In genomic region chr9:125214186-125214585, GRCh38 we compare ENCODE assay signal across 20 cellular contexts. TPM values are rescaled to one million over a fixed set of nuclear protein-coding genes. Genes with fewer than 3 reads are reported as not detected.
DNase-seq lines count a peak whose midpoint lies in the region; ATAC-seq, FAIRE-seq and TF ChIP-seq lines count a peak whose summit lies in the region.
"Had no signal": no experiment of that assay in that cellular context is flagged by ENCODE, and none has a peak within 500 bp of the region (broad histone marks: within the 10 kb centered on the region; RNA-seq: fewer than 3 reads in every experiment).

No MANE protein-coding gene starts in this region.

- H3K4me3 Mint-ChIP-seq in activated naive CD4-positive, alpha-beta T cell treated with anti-CD3 and anti-CD28 coated beads, Interleukin-2, amount 10 ng/mL, durations not matched to agents 7 days and 5 days, result no peak overlapping the region
- H3K4me3 Mint-ChIP-seq: CD4-positive, alpha-beta T cell; H9; IgD-negative memory B cell had no signal

- H3K36me3 ChIP-seq in GM12878 (ENCODE audit: control insufficient read depth in 2 of 2, insufficient read depth in 2 of 2, low read length in 1 of 2), result peaks cover 0 to 11% of the 10 kb centered on the region in 2 experiments
- peaks cover 53% of the 10 kb centered on the region for H3K36me3 ChIP-seq in osteoblast (ENCODE audit: insufficient read depth, low read length)

- DNase-seq in activated naive CD4-positive, alpha-beta T cell treated with anti-CD3 and anti-CD28 coated beads, Interleukin-2, amount 10 ng/mL, durations not matched to agents 7 days and 5 days, result no peak
- no peak for DNase-seq in activated naive CD4-positive, alpha-beta T cell treated with anti-CD3 and anti-CD28 coated beads, Interleukin-2, amount 50 U/mL, for 72 hours (ENCODE audit: low spot score in 2 of 2)
- DNase-seq in GM12878 (ENCODE audit: low read depth, low spot score), result no peak
- peak; percentile 35 for DNase-seq in fibroblast of villous mesenchyme (ENCODE audit: low read depth)
- DNase-seq in osteoblast (ENCODE audit: insufficient read length, low spot score, missing footprints), result peak; percentile 51
- DNase-seq in GOT3 (lab: John Stamatoyannopoulos, UW), result no peak
- no peak for DNase-seq in NCI-H526 (lab: John Stamatoyannopoulos, UW)
- DNase-seq: AML-193; Caco-2; CD4-positive, alpha-beta T cell; GM23248; H9 had no signal

- no peak for TF ChIP-seq RAD21 in GM12878 (IDR thresholded peaks at IDR 0.05; ENCODE audit: insufficient read depth, low read depth, low read length)

- TF ChIP-seq CTCF in GM12878 (IDR thresholded peaks at IDR 0.05 in 2 of 3, conservative IDR thresholded peaks at IDR 0.05 in 1 of 3; ENCODE audit: control insufficient read depth in 2 of 3, extremely low read depth in 1 of 3, insufficient read depth in 1 of 3, low read depth in 3 of 3, low read length in 3 of 3), result no peak
- TF ChIP-seq CTCF in fibroblast of villous mesenchyme (IDR thresholded peaks at IDR 0.05; ENCODE audit: insufficient read depth, low read depth, low read length), result no peak
- TF ChIP-seq CTCF in osteoblast (IDR thresholded peaks at IDR 0.05; ENCODE audit: extremely low read depth, low read depth, low read length), result no peak

- 75% methylated on average over 5 of the region's 5 CpGs for WGBS in GM12878 (ENCODE audit: insufficient coverage, insufficient replicate concordance, low lambda C conversion rate, missing lambda C conversion rate)

- H3K4me3 ChIP-seq in GM12878, result no peak overlapping the region
- no peak overlapping the region for H3K4me3 ChIP-seq in fibroblast of villous mesenchyme (ENCODE audit: low read depth, low read length)
- no peak overlapping the region for H3K4me3 ChIP-seq in osteoblast (ENCODE audit: insufficient read depth, low read length)
- H3K4me3 ChIP-seq: A549, GM23248 had no signal

- FAIRE-seq in GM12878 (lab: Jason Lieb, UNC), result peak; percentile 35
- FAIRE-seq: A549, D721Med, G401.6, GM12892, GM18507, HepG2 had no signal

- H3K79me2 ChIP-seq in GM12878 (ENCODE audit: control insufficient read depth, insufficient read depth, low read length) (no peaks in the 10 kb centered on the region), osteoblast (ENCODE audit: insufficient read depth, low read length) (no peaks in the 10 kb centered on the region)

- H3K4me2 ChIP-seq in GM12878 (ENCODE audit: control insufficient read depth, insufficient read depth) (no peak overlapping the region), osteoblast (ENCODE audit: insufficient read depth, low read length) (no peak overlapping the region)
- H3K4me2 ChIP-seq: A549 had no signal

- intact Hi-C loops in GM12878 (cut with micrococcal nuclease; ENCODE audit: unreplicated experiment), result no loop called here

- no peak overlapping the region for H3K27ac ChIP-seq in GM12878 (ENCODE audit: control insufficient read depth, insufficient read depth)
- H3K27ac ChIP-seq in osteoblast (ENCODE audit: low read depth, low read length), result no peak overlapping the region
- H3K27ac ChIP-seq: A549, C4-2B, GM23248 had no signal

- H4K20me1 ChIP-seq in GM12878 (ENCODE audit: control insufficient read depth, insufficient read depth) (no peaks in the 10 kb centered on the region), osteoblast (ENCODE audit: insufficient read depth, low read length) (no peaks in the 10 kb centered on the region)

- no peaks in the 10 kb centered on the region for H3K4me1 Mint-ChIP-seq in activated naive CD4-positive, alpha-beta T cell treated with anti-CD3 and anti-CD28 coated beads, Interleukin-2, amount 10 ng/mL, durations not matched to agents 7 days and 5 days
- H3K4me1 Mint-ChIP-seq: H9 had no signal

- peak overlapping the region; percentile 64 for H3K27ac Mint-ChIP-seq in activated naive CD4-positive, alpha-beta T cell treated with anti-CD3 and anti-CD28 coated beads, Interleukin-2, amount 10 ng/mL, durations not matched to agents 7 days and 5 days
- H3K27ac Mint-ChIP-seq in activated naive CD4-positive, alpha-beta T cell treated with anti-CD3 and anti-CD28 coated beads, Interleukin-2, amount 50 U/mL, for 72 hours, result no peak overlapping the region
- H3K27ac Mint-ChIP-seq: CD4-positive, alpha-beta T cell; H9; IgD-negative memory B cell had no signal

- H3K4me1 ChIP-seq in GM12878 (ENCODE audit: control insufficient read depth, insufficient read depth, low read length) (no peaks in the 10 kb centered on the region), osteoblast (ENCODE audit: insufficient read depth, low read length) (no peaks in the 10 kb centered on the region)
- H3K4me1 ChIP-seq: A549, Caco-2 had no signal

- H3K9me3 Mint-ChIP-seq in activated naive CD4-positive, alpha-beta T cell treated with anti-CD3 and anti-CD28 coated beads, Interleukin-2, amount 10 ng/mL, durations not matched to agents 7 days and 5 days, result no peaks in the 10 kb centered on the region
- no peaks in the 10 kb centered on the region for H3K9me3 Mint-ChIP-seq in activated naive CD4-positive, alpha-beta T cell treated with anti-CD3 and anti-CD28 coated beads, Interleukin-2, amount 50 U/mL, for 72 hours
- H3K9me3 Mint-ChIP-seq: CD4-positive, alpha-beta T cell; H9 had no signal

- H3K9me3 ChIP-seq in GM12878 (replicated peaks; ENCODE audit: control insufficient read depth, insufficient read depth, low read length) (no peaks in the 10 kb centered on the region), osteoblast (ENCODE audit: low read depth, low read length) (no peaks in the 10 kb centered on the region)
- H3K9me3 ChIP-seq: A549, Caco-2 had no signal

- in situ Hi-C loops in GM12878 (cut with MboI), result no loop called here

- ATAC-seq in activated naive CD4-positive, alpha-beta T cell treated with anti-CD3 and anti-CD28 coated beads, Interleukin-2, amount 50 U/mL, for 72 hours, result no peak
- no peak for ATAC-seq in GM12878
- ATAC-seq: A549, HepG2 had no signal

- no peak for TF ChIP-seq POLR2A in GM12878 (IDR thresholded peaks at IDR 0.05; ENCODE audit: low read depth, low read length)

- H3K27me3 ChIP-seq in GM12878 (replicated peaks in 1 of 2; ENCODE audit: control insufficient read depth in 2 of 2, insufficient read depth in 2 of 2, low read length in 1 of 2) (no peaks in the 10 kb centered on the region), osteoblast (ENCODE audit: insufficient read depth, low read length) (no peaks in the 10 kb centered on the region)

- H3K27me3 Mint-ChIP-seq in activated naive CD4-positive, alpha-beta T cell treated with anti-CD3 and anti-CD28 coated beads, Interleukin-2, amount 10 ng/mL, durations not matched to agents 7 days and 5 days, result no peaks in the 10 kb centered on the region
- H3K27me3 Mint-ChIP-seq: CD4-positive, alpha-beta T cell; IgD-negative memory B cell had no signal

- SMC1A ChIA-PET in GM12878 (lab: Charles Lee; ENCODE audit: uncharacterized antibody, unreplicated experiment), result no interaction called here

- CTCF ChIA-PET in activated naive CD4-positive, alpha-beta T cell treated with anti-CD3 and anti-CD28 coated beads, Interleukin-2, amount 10 ng/mL, durations not matched to agents 7 days and 5 days (lab: Charles Lee), result no interaction called here
- CTCF ChIA-PET in GM12878 (lab: Yijun Ruan, JAX), result no interaction called here

- POLR2A ChIA-PET in GM12878 (lab: Charles Lee), result no interaction called here

- no peak for TF ChIP-seq EP300 in GM12878 (IDR thresholded peaks at IDR 0.05; ENCODE audit: borderline replicate concordance in 1 of 2, control insufficient read depth in 1 of 2, low read depth in 2 of 2, low read length in 2 of 2)

- BruUV-seq in GM12878 (replicated peaks; lab: Mats Ljungman, UMichigan), result no TSS peak

- H2AFZ ChIP-seq in GM12878 (ENCODE audit: control insufficient read depth, low read depth, low read length) (no peak overlapping the region), osteoblast (ENCODE audit: low read length) (no peak overlapping the region)
- H2AFZ ChIP-seq: GM23248 had no signal

- RAD21 ChIA-PET in GM12878 (lab: Charles Lee; ENCODE audit: unreplicated experiment), result no interaction called here

- H3K9ac ChIP-seq in GM12878 (ENCODE audit: control insufficient read depth, insufficient read depth, low read length), result no peak overlapping the region
- H3K9ac ChIP-seq: GM23248 had no signal

- H3K36me3 Mint-ChIP-seq in activated naive CD4-positive, alpha-beta T cell treated with anti-CD3 and anti-CD28 coated beads, Interleukin-2, amount 10 ng/mL, durations not matched to agents 7 days and 5 days, result peaks cover 25% of the 10 kb centered on the region
- peaks cover 0 to 12% of the 10 kb centered on the region in 2 donors for H3K36me3 Mint-ChIP-seq in activated naive CD4-positive, alpha-beta T cell treated with anti-CD3 and anti-CD28 coated beads, Interleukin-2, amount 50 U/mL, for 72 hours

RNA-seq across cellular contexts. Expression of gene RABEPK, which starts 13.8 kb away (rescaled TPM):
- total RNA-seq in activated naive CD4-positive, alpha-beta T cell treated with anti-CD3 and anti-CD28 coated beads, Interleukin-2, amount 50 U/mL, for 72 hours, result 10 to 100 TPM; 22.9 to 31.9 TPM
- total RNA-seq in GM12878 (2013; cell fraction: nucleolus; rRNA removed), result 6.4 and 9.4 TPM in 2 replicates
- total RNA-seq in GM12878 (2014; rRNA removed) (32.3 TPM in 2 replicates), GM12878 (2014; rRNA removed; fragmentation: Illumina TruSeq; extraction: Trizol) (28.1 and 29.1 TPM in 2 replicates), GM12878 (2021) (26.9 and 27.7 TPM in 2 replicates), fibroblast of villous mesenchyme (32.0 and 33.8 TPM in 2 replicates), osteoblast (28.6 and 30.6 TPM in 2 replicates)
- polyA plus RNA-seq in GM12878 (2011; ENCODE audit: low read depth), result 31.8 TPM
- polyA plus RNA-seq in GM12878 (2011; rRNA removed) (33.6 and 41.6 TPM in 2 replicates), GM12878 (2014; fragmentation: Illumina TruSeq; extraction: Trizol) (30.6 and 32.4 TPM in 2 replicates), GM12878 (2014; fragmentation: Nextera tagmentation; extraction: Ambion mirVana) (10 to 100 TPM; 41.7 to 59.8 TPM), GM12878 (2014; rRNA removed) (29.2 and 37.2 TPM in 2 replicates), GM12878 (2016; fragmentation: Nextera tagmentation; extraction: Ambion mirVana) (10 to 100 TPM; 46.3 to 52.4 TPM)
- polyA plus RNA-seq in GM12878 (2011; cell fraction: cytosol; rRNA removed), result 38.5 and 45.8 TPM in 2 replicates
- polyA plus RNA-seq in GM12878 (2011; cell fraction: nucleus; rRNA removed), result 21.4 and 23.8 TPM in 2 replicates
- polyA plus RNA-seq in GM12878 (2012), result 21.7 and 28.4 TPM in 2 replicates
- 20.0 and 24.5 TPM in 2 replicates for polyA minus RNA-seq in GM12878 (2011; rRNA and poly(A)+ RNA removed)
- polyA minus RNA-seq in GM12878 (2011; cell fraction: cytosol; rRNA and poly(A)+ RNA removed), result 7.1 and 9.2 TPM in 2 replicates
- 3.6 and 6.7 TPM in 2 replicates for polyA minus RNA-seq in GM12878 (2011; cell fraction: nucleus; rRNA and poly(A)+ RNA removed)

RNA-seq across cellular contexts. Expression of gene PPP6C, which starts 24.6 kb away (rescaled TPM):
- total RNA-seq in activated naive CD4-positive, alpha-beta T cell treated with anti-CD3 and anti-CD28 coated beads, Interleukin-2, amount 50 U/mL, for 72 hours, result 10 to 100 TPM; 36.6 to 41.7 TPM
- 13.2 and 13.6 TPM in 2 replicates for total RNA-seq in GM12878 (2013; cell fraction: nucleolus; rRNA removed)
- 27.2 and 34.8 TPM in 2 replicates for total RNA-seq in GM12878 (2014; rRNA removed)
- 35.1 and 35.3 TPM in 2 replicates for total RNA-seq in GM12878 (2014; rRNA removed; fragmentation: Illumina TruSeq; extraction: Trizol)
- total RNA-seq in GM12878 (2021), result 41.2 and 43.4 TPM in 2 replicates
- polyA plus RNA-seq in GM12878 (2011; ENCODE audit: low read depth), result 12.7 TPM
- polyA plus RNA-seq in GM12878 (2011; rRNA removed), result 45.3 and 67.8 TPM in 2 replicates
- polyA plus RNA-seq in GM12878 (2011; cell fraction: cytosol; rRNA removed), result 17.0 and 21.4 TPM in 2 replicates
- 11.9 and 15.3 TPM in 2 replicates for polyA plus RNA-seq in GM12878 (2011; cell fraction: nucleus; rRNA removed)
- 20.0 and 22.4 TPM in 2 replicates for polyA plus RNA-seq in GM12878 (2012)
- polyA plus RNA-seq in GM12878 (2014; fragmentation: Illumina TruSeq; extraction: Trizol), result 38.8 and 46.0 TPM in 2 replicates
- polyA plus RNA-seq in GM12878 (2014; fragmentation: Nextera tagmentation; extraction: Ambion mirVana), result 10 to 100 TPM; 26.8 to 33.8 TPM
- 23.9 and 27.4 TPM in 2 replicates for polyA plus RNA-seq in GM12878 (2014; rRNA removed)
- polyA plus RNA-seq in GM12878 (2016; fragmentation: Nextera tagmentation; extraction: Ambion mirVana), result 10 to 100 TPM; 39.7 to 40.2 TPM
- 23.0 and 32.4 TPM in 2 replicates for polyA minus RNA-seq in GM12878 (2011; rRNA and poly(A)+ RNA removed)
- polyA minus RNA-seq in GM12878 (2011; cell fraction: cytosol; rRNA and poly(A)+ RNA removed), result 13.6 and 14.6 TPM in 2 replicates
- 4.8 and 6.6 TPM in 2 replicates for polyA minus RNA-seq in GM12878 (2011; cell fraction: nucleus; rRNA and poly(A)+ RNA removed)
- total RNA-seq in fibroblast of villous mesenchyme, result 27.4 and 43.2 TPM in 2 replicates
- total RNA-seq in osteoblast, result 36.5 and 40.9 TPM in 2 replicates

RNA-seq across cellular contexts. Expression of gene HSPA5, which starts 27.0 kb away (rescaled TPM):
- 100 to 1,000 TPM; 120 to 133 TPM for total RNA-seq in activated naive CD4-positive, alpha-beta T cell treated with anti-CD3 and anti-CD28 coated beads, Interleukin-2, amount 50 U/mL, for 72 hours
- 30.1 and 31.5 TPM in 2 replicates for total RNA-seq in GM12878 (2013; cell fraction: nucleolus; rRNA removed)
- total RNA-seq in GM12878 (2014; rRNA removed), result 53.0 and 70.1 TPM in 2 replicates
- 45.7 and 46.5 TPM in 2 replicates for total RNA-seq in GM12878 (2014; rRNA removed; fragmentation: Illumina TruSeq; extraction: Trizol)
- total RNA-seq in GM12878 (2021), result 162 and 182 TPM in 2 replicates
- polyA plus RNA-seq in GM12878 (2011; ENCODE audit: low read depth), result 200 TPM
- polyA plus RNA-seq in GM12878 (2011; rRNA removed), result 67.2 and 86.2 TPM in 2 replicates
- polyA plus RNA-seq in GM12878 (2011; cell fraction: cytosol; rRNA removed), result 59.4 and 64.0 TPM in 2 replicates
- 54.5 and 56.6 TPM in 2 replicates for polyA plus RNA-seq in GM12878 (2011; cell fraction: nucleus; rRNA removed)
- 235 and 250 TPM in 2 replicates for polyA plus RNA-seq in GM12878 (2012)
- polyA plus RNA-seq in GM12878 (2014; fragmentation: Illumina TruSeq; extraction: Trizol), result 202 and 218 TPM in 2 replicates
- 100 to 1,000 TPM in 1 of 2 experiments, 10 to 100 TPM in 1; 39.8 to 105 TPM for polyA plus RNA-seq in GM12878 (2014; fragmentation: Nextera tagmentation; extraction: Ambion mirVana)
- polyA plus RNA-seq in GM12878 (2014; rRNA removed), result 105 and 114 TPM in 2 replicates
- 100 to 1,000 TPM; 495 to 517 TPM for polyA plus RNA-seq in GM12878 (2016; fragmentation: Nextera tagmentation; extraction: Ambion mirVana)
- polyA minus RNA-seq in GM12878 (2011; rRNA and poly(A)+ RNA removed), result 61.8 and 82.7 TPM in 2 replicates
- polyA minus RNA-seq in GM12878 (2011; cell fraction: cytosol; rRNA and poly(A)+ RNA removed), result 62.5 and 64.2 TPM in 2 replicates
- polyA minus RNA-seq in GM12878 (2011; cell fraction: nucleus; rRNA and poly(A)+ RNA removed), result 19.9 and 26.7 TPM in 2 replicates
- 130 and 132 TPM in 2 replicates for total RNA-seq in fibroblast of villous mesenchyme
- 101 and 121 TPM in 2 replicates for total RNA-seq in osteoblast

RNA-seq across cellular contexts. Expression of gene GAPVD1, which starts 47.4 kb away (rescaled TPM):
- total RNA-seq in activated naive CD4-positive, alpha-beta T cell treated with anti-CD3 and anti-CD28 coated beads, Interleukin-2, amount 50 U/mL, for 72 hours, result 10 to 100 TPM; 44.1 to 67.7 TPM
- 170 and 181 TPM in 2 replicates for total RNA-seq in GM12878 (2013; cell fraction: nucleolus; rRNA removed)
- total RNA-seq in GM12878 (2014; rRNA removed) (30.4 and 31.2 TPM in 2 replicates), GM12878 (2014; rRNA removed; fragmentation: Illumina TruSeq; extraction: Trizol) (27.6 and 31.6 TPM in 2 replicates), GM12878 (2021) (29.6 and 30.1 TPM in 2 replicates), fibroblast of villous mesenchyme (72.8 and 88.9 TPM in 2 replicates), osteoblast (74.0 and 80.3 TPM in 2 replicates)
- polyA plus RNA-seq in GM12878 (2011; ENCODE audit: low read depth), result 9.3 TPM
- polyA plus RNA-seq in GM12878 (2011; rRNA removed) (15.9 and 17.8 TPM in 2 replicates), GM12878 (2014; fragmentation: Illumina TruSeq; extraction: Trizol) (22.1 and 23.3 TPM in 2 replicates), GM12878 (2014; fragmentation: Nextera tagmentation; extraction: Ambion mirVana) (1 to 10 TPM; 4.3 to 5.2 TPM), GM12878 (2014; rRNA removed) (16.1 and 17.4 TPM in 2 replicates), GM12878 (2016; fragmentation: Nextera tagmentation; extraction: Ambion mirVana) (10 to 100 TPM; 35.2 to 36.6 TPM)
- 10.1 and 14.8 TPM in 2 replicates for polyA plus RNA-seq in GM12878 (2011; cell fraction: cytosol; rRNA removed)
- 23.3 and 24.5 TPM in 2 replicates for polyA plus RNA-seq in GM12878 (2011; cell fraction: nucleus; rRNA removed)
- polyA plus RNA-seq in GM12878 (2012), result 10.3 and 11.8 TPM in 2 replicates
- polyA minus RNA-seq in GM12878 (2011; rRNA and poly(A)+ RNA removed), result 37.7 and 46.3 TPM in 2 replicates
- 15.4 and 18.6 TPM in 2 replicates for polyA minus RNA-seq in GM12878 (2011; cell fraction: cytosol; rRNA and poly(A)+ RNA removed)
- polyA minus RNA-seq in GM12878 (2011; cell fraction: nucleus; rRNA and poly(A)+ RNA removed), result 27.9 and 39.5 TPM in 2 replicates

Comparison
In these comparisons a context has a peak if more than half of its experiments do, and no peak if none do; other contexts are left out.
1. DNase-seq: peak in fibroblast of villous mesenchyme (single experiment) and osteoblast (single experiment); none in activated naive CD4-positive, alpha-beta T cell treated with anti-CD3 and anti-CD28 coated beads, Interleukin-2, amount 10 ng/mL, durations not matched to agents 7 days and 5 days (single experiment), activated naive CD4-positive, alpha-beta T cell treated with anti-CD3 and anti-CD28 coated beads, Interleukin-2, amount 50 U/mL, for 72 hours (0 of 2), GM12878 (single experiment), GOT3 (single experiment) and NCI-H526 (0 of 2).